In the genomic region with DNA sequence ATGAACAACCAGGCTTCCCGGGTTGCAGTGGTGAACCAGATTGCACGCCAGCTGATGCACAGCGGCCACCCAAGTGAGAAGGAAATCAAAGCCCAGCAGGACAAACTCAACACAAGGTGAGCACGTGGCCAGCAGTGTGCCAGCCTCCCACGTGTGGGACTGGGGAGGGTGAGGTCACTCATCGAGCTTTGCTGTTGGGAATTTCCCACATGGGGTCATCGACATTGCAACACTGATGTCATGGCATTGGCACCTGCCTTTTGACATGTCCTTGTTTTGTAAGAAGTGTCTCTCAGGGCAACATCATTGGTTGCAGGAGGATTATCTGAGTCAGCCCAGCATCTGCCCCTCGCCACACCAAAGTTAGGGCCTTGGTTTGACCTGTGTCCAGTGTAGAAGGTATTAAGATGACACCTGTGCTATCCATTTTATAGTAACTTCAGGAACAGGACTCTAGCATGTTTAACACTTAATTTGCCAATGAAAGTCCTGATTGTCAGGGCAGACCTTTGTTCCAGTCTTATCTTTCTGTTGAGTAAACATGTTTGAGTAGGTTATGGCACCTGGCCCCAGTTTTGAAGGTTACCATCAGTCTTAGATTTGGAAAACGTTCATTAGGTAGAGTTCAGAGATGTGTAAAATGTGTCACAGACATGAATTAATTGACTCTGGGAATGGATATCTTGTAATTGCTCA, we compare ENCODE assay signal across 1 cellular context.
A peak's percentile ranks its signal among the peaks of the same experiment; 100 is the strongest.
TF ChIP-seq lines count a peak whose summit lies in the region.

No MANE protein-coding gene starts in this region.

TF ChIP-seq in HepG2, 621 proteins besides CTCF, POLR2A, EP300 and RAD21 (continued from another document and continues in another):
- TF ChIP-seq, protein P1, sequence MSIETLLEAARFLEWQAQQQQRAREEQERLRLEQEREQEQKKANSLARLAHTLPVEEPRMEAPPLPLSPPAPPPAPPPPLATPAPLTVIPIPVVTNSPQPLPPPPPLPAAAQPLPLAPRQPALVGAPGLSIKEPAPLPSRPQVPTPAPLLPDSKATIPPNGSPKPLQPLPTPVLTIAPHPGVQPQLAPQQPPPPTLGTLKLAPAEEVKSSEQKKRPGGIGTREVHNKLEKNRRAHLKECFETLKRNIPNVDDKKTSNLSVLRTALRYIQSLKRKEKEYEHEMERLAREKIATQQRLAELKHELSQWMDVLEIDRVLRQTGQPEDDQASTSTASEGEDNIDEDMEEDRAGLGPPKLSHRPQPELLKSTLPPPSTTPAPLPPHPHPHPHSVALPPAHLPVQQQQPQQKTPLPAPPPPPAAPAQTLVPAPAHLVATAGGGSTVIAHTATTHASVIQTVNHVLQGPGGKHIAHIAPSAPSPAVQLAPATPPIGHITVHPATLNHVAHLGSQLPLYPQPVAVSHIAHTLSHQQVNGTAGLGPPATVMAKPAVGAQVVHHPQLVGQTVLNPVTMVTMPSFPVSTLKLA (IDR thresholded peaks at IDR 0.05), result peak; percentile 95
- TF ChIP-seq ZBTB8A (CRISPR knock-in tag; IDR thresholded peaks at IDR 0.05; ENCODE audit: borderline replicate concordance, low read depth), result no peak
- TF ChIP-seq, protein P2, sequence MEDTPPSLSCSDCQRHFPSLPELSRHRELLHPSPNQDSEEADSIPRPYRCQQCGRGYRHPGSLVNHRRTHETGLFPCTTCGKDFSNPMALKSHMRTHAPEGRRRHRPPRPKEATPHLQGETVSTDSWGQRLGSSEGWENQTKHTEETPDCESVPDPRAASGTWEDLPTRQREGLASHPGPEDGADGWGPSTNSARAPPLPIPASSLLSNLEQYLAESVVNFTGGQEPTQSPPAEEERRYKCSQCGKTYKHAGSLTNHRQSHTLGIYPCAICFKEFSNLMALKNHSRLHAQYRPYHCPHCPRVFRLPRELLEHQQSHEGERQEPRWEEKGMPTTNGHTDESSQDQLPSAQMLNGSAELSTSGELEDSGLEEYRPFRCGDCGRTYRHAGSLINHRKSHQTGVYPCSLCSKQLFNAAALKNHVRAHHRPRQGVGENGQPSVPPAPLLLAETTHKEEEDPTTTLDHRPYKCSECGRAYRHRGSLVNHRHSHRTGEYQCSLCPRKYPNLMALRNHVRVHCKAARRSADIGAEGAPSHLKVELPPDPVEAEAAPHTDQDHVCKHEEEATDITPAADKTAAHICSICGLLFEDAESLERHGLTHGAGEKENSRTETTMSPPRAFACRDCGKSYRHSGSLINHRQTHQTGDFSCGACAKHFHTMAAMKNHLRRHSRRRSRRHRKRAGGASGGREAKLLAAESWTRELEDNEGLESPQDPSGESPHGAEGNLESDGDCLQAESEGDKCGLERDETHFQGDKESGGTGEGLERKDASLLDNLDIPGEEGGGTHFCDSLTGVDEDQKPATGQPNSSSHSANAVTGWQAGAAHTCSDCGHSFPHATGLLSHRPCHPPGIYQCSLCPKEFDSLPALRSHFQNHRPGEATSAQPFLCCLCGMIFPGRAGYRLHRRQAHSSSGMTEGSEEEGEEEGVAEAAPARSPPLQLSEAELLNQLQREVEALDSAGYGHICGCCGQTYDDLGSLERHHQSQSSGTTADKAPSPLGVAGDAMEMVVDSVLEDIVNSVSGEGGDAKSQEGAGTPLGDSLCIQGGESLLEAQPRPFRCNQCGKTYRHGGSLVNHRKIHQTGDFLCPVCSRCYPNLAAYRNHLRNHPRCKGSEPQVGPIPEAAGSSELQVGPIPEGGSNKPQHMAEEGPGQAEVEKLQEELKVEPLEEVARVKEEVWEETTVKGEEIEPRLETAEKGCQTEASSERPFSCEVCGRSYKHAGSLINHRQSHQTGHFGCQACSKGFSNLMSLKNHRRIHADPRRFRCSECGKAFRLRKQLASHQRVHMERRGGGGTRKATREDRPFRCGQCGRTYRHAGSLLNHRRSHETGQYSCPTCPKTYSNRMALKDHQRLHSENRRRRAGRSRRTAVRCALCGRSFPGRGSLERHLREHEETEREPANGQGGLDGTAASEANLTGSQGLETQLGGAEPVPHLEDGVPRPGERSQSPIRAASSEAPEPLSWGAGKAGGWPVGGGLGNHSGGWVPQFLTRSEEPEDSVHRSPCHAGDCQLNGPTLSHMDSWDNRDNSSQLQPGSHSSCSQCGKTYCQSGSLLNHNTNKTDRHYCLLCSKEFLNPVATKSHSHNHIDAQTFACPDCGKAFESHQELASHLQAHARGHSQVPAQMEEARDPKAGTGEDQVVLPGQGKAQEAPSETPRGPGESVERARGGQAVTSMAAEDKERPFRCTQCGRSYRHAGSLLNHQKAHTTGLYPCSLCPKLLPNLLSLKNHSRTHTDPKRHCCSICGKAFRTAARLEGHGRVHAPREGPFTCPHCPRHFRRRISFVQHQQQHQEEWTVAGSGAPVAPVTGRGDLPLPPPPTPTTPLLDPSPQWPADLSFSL (CRISPR knock-in tag; IDR thresholded peaks at IDR 0.05), result no peak
- TF ChIP-seq TBX3 (IDR thresholded peaks at IDR 0.05; ENCODE audit: borderline replicate concordance), result peak; percentile 19; the same call in 1 of the 2 replicates
- peak; percentile 41; the same call in 1 of the 2 replicates for TF ChIP-seq FOXK2 (IDR thresholded peaks at IDR 0.05)
- peak; percentile 77 for TF ChIP-seq HDAC2 (CRISPR knock-in tag; IDR thresholded peaks at IDR 0.05)
- no peak for TF ChIP-seq SNRNP70 (IDR thresholded peaks at IDR 0.05; ENCODE audit: low read depth, low read length)
- TF ChIP-seq, protein P3, sequence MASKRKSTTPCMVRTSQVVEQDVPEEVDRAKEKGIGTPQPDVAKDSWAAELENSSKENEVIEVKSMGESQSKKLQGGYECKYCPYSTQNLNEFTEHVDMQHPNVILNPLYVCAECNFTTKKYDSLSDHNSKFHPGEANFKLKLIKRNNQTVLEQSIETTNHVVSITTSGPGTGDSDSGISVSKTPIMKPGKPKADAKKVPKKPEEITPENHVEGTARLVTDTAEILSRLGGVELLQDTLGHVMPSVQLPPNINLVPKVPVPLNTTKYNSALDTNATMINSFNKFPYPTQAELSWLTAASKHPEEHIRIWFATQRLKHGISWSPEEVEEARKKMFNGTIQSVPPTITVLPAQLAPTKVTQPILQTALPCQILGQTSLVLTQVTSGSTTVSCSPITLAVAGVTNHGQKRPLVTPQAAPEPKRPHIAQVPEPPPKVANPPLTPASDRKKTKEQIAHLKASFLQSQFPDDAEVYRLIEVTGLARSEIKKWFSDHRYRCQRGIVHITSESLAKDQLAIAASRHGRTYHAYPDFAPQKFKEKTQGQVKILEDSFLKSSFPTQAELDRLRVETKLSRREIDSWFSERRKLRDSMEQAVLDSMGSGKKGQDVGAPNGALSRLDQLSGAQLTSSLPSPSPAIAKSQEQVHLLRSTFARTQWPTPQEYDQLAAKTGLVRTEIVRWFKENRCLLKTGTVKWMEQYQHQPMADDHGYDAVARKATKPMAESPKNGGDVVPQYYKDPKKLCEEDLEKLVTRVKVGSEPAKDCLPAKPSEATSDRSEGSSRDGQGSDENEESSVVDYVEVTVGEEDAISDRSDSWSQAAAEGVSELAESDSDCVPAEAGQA (IDR thresholded peaks at IDR 0.05; ENCODE audit: low read depth), result no peak
- TF ChIP-seq, protein P3 (CRISPR knock-in tag; IDR thresholded peaks at IDR 0.05; ENCODE audit: borderline replicate concordance), result no peak
- no peak for TF ChIP-seq CBFB (CRISPR knock-in tag; IDR thresholded peaks at IDR 0.05)
- peak; percentile 99 for TF ChIP-seq RELA (CRISPR knock-in tag; IDR thresholded peaks at IDR 0.05)
- TF ChIP-seq ZNF546 (CRISPR knock-in tag; conservative IDR thresholded peaks at IDR 0.05), result no peak
- TF ChIP-seq SALL2 (CRISPR knock-in tag; IDR thresholded peaks at IDR 0.05), result peak; percentile 82
- TF ChIP-seq, protein P4, sequence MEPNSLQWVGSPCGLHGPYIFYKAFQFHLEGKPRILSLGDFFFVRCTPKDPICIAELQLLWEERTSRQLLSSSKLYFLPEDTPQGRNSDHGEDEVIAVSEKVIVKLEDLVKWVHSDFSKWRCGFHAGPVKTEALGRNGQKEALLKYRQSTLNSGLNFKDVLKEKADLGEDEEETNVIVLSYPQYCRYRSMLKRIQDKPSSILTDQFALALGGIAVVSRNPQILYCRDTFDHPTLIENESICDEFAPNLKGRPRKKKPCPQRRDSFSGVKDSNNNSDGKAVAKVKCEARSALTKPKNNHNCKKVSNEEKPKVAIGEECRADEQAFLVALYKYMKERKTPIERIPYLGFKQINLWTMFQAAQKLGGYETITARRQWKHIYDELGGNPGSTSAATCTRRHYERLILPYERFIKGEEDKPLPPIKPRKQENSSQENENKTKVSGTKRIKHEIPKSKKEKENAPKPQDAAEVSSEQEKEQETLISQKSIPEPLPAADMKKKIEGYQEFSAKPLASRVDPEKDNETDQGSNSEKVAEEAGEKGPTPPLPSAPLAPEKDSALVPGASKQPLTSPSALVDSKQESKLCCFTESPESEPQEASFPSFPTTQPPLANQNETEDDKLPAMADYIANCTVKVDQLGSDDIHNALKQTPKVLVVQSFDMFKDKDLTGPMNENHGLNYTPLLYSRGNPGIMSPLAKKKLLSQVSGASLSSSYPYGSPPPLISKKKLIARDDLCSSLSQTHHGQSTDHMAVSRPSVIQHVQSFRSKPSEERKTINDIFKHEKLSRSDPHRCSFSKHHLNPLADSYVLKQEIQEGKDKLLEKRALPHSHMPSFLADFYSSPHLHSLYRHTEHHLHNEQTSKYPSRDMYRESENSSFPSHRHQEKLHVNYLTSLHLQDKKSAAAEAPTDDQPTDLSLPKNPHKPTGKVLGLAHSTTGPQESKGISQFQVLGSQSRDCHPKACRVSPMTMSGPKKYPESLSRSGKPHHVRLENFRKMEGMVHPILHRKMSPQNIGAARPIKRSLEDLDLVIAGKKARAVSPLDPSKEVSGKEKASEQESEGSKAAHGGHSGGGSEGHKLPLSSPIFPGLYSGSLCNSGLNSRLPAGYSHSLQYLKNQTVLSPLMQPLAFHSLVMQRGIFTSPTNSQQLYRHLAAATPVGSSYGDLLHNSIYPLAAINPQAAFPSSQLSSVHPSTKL (CRISPR knock-in tag; IDR thresholded peaks at IDR 0.05), result peak; percentile 67
- TF ChIP-seq GABPA (IDR thresholded peaks at IDR 0.05; ENCODE audit: low read depth, low read length), result no peak
- no peak for TF ChIP-seq GABPA (CRISPR knock-in tag; IDR thresholded peaks at IDR 0.05; ENCODE audit: low read depth)
- TF ChIP-seq, protein P5, sequence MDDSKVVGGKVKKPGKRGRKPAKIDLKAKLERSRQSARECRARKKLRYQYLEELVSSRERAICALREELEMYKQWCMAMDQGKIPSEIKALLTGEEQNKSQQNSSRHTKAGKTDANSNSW (CRISPR knock-in tag; IDR thresholded peaks at IDR 0.05; ENCODE audit: borderline replicate concordance), result no peak
- TF ChIP-seq, protein P6, sequence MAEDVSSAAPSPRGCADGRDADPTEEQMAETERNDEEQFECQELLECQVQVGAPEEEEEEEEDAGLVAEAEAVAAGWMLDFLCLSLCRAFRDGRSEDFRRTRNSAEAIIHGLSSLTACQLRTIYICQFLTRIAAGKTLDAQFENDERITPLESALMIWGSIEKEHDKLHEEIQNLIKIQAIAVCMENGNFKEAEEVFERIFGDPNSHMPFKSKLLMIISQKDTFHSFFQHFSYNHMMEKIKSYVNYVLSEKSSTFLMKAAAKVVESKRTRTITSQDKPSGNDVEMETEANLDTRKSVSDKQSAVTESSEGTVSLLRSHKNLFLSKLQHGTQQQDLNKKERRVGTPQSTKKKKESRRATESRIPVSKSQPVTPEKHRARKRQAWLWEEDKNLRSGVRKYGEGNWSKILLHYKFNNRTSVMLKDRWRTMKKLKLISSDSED (CRISPR knock-in tag; IDR thresholded peaks at IDR 0.05), result no peak
- TF ChIP-seq BRD4 (CRISPR knock-in tag; IDR thresholded peaks at IDR 0.05), result no peak
- no peak for TF ChIP-seq ZNF674 (CRISPR knock-in tag; IDR thresholded peaks at IDR 0.05; ENCODE audit: low read depth)
- no peak for TF ChIP-seq MAZ (IDR thresholded peaks at IDR 0.05; ENCODE audit: borderline replicate concordance, low read depth, low read length)
- TF ChIP-seq MAZ (CRISPR knock-in tag; IDR thresholded peaks at IDR 0.05; ENCODE audit: low read depth), result peak; percentile 33; the same call in 1 of the 2 replicates
- no peak for TF ChIP-seq NRL (CRISPR knock-in tag; IDR thresholded peaks at IDR 0.05; ENCODE audit: borderline replicate concordance)
- peak; percentile 82 for TF ChIP-seq RXRB (CRISPR knock-in tag; IDR thresholded peaks at IDR 0.05; ENCODE audit: borderline replicate concordance)
- TF ChIP-seq MIER2 (CRISPR knock-in tag; IDR thresholded peaks at IDR 0.05), result no peak
- TF ChIP-seq SETDB1 (CRISPR knock-in tag; IDR thresholded peaks at IDR 0.05; ENCODE audit: borderline replicate concordance), result no peak
- no peak for TF ChIP-seq IRX3 (CRISPR knock-in tag; IDR thresholded peaks at IDR 0.05; ENCODE audit: borderline replicate concordance, low read depth)
- no peak for TF ChIP-seq CCDC6 (CRISPR knock-in tag; IDR thresholded peaks at IDR 0.05)
- no peak for TF ChIP-seq SNAI1 (CRISPR knock-in tag; IDR thresholded peaks at IDR 0.05; ENCODE audit: borderline replicate concordance)
- TF ChIP-seq, protein P7, sequence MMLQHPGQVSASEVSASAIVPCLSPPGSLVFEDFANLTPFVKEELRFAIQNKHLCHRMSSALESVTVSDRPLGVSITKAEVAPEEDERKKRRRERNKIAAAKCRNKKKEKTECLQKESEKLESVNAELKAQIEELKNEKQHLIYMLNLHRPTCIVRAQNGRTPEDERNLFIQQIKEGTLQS (CRISPR knock-in tag; IDR thresholded peaks at IDR 0.05), result peak; percentile 93
- TF ChIP-seq, protein P8, sequence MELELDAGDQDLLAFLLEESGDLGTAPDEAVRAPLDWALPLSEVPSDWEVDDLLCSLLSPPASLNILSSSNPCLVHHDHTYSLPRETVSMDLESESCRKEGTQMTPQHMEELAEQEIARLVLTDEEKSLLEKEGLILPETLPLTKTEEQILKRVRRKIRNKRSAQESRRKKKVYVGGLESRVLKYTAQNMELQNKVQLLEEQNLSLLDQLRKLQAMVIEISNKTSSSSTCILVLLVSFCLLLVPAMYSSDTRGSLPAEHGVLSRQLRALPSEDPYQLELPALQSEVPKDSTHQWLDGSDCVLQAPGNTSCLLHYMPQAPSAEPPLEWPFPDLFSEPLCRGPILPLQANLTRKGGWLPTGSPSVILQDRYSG (CRISPR knock-in tag; IDR thresholded peaks at IDR 0.05), result no peak
- TF ChIP-seq ZBTB7B (CRISPR knock-in tag; IDR thresholded peaks at IDR 0.05), result 0 out of 2 replicates have a peak, but pooled peaks have one; percentile 20
